Comparison of ENCODE assay signal across 18 cellular contexts in genomic region chr14:26820101-26820500, GRCh38.
DNase-seq lines count a peak whose midpoint lies in the region; ATAC-seq, FAIRE-seq and TF ChIP-seq lines count a peak whose summit lies in the region.
"Had no signal": no experiment of that assay in that cellular context is flagged by ENCODE, and none has a peak within 500 bp of the region (broad histone marks: within the 10 kb centered on the region; RNA-seq: fewer than 3 reads in every experiment).

No MANE protein-coding gene starts in this region.

- TF ChIP-seq CTCF in fibroblast of lung (conservative IDR thresholded peaks at IDR 0.05 in 1 of 2, IDR thresholded peaks at IDR 0.05 in 1 of 2; ENCODE audit: low read depth in 1 of 2, low read length in 2 of 2) (no peak), mesothelial cell of epicardium (IDR thresholded peaks at IDR 0.05; ENCODE audit: unreplicated experiment) (no peak)

- peak; percentile 77 for DNase-seq in DMS79 (lab: John Stamatoyannopoulos, UW)
- DNase-seq in NCI-H1436 treated with DMSO at 0.1 percent for 48 hours (lab: John Stamatoyannopoulos, UW), result peak; percentile 69
- DNase-seq in NCI-H82 treated with DMSO at 0.1 percent for 48 hours (lab: John Stamatoyannopoulos, UW; ENCODE audit: unreplicated experiment), result peak; percentile 45
- DNase-seq in fibroblast of lung (ENCODE audit: low read depth in 2 of 2), result peak; percentile 58 to 60
- no peak for DNase-seq in mesothelial cell of epicardium (ENCODE audit: low spot score in 2 of 2, unreplicated experiment in 2 of 2)
- DNase-seq in RCC 7860 (ENCODE audit: low spot score), result no peak
- no peak for DNase-seq in activated CD4-positive, alpha-beta T cell treated with anti-CD3 and anti-CD28 coated beads, Interleukin-2, amount 50 U/mL, for 4 hours
- DNase-seq: activated CD4-positive, alpha-beta T cell treated with anti-CD3 and anti-CD28 coated beads, Interleukin-2, amount 50 U/mL, for 1 hour; activated naive CD8-positive, alpha-beta T cell treated with anti-CD3 and anti-CD28 coated beads, Interleukin-2, amount 50 U/mL, for 24 hours; activated T-cell treated with anti-CD3 and anti-CD28 coated beads, Interleukin-2, amount 50 U/mL, for 4 hours; H7; head of caudate nucleus; mucosa of descending colon; SJCRH30; small intestine; stimulated activated naive B cell treated with anti-CD40 and anti-IgM and Interleukin-4, amounts not matched to agents 10 μg/mL and 1 μg/mL and 100 μg/mL, for 72 hours had no signal

- no peak overlapping the region for H3K27ac ChIP-seq in fibroblast of lung (ENCODE audit: insufficient read depth, low read length)
- H3K27ac ChIP-seq: SJCRH30 had no signal

- no peaks in the 10 kb centered on the region for H3K27me3 ChIP-seq in fibroblast of lung (ENCODE audit: control insufficient read depth, insufficient read depth, low read length)
- H3K27me3 ChIP-seq: SJCRH30 had no signal

- no peaks in the 10 kb centered on the region for H4K20me1 ChIP-seq in fibroblast of lung (ENCODE audit: control insufficient read depth, extremely low read depth, insufficient read depth, low read length)

- H3K27ac Mint-ChIP-seq in mesothelial cell of epicardium, result no peak overlapping the region
- H3K27ac Mint-ChIP-seq: activated naive CD8-positive, alpha-beta T cell treated with anti-CD3 and anti-CD28 coated beads, Interleukin-2, amount 50 U/mL, for 24 hours; IgD-negative memory B cell; stimulated activated naive B cell treated with anti-CD40 and anti-IgM and Interleukin-4, amounts not matched to agents 10 μg/mL and 1 μg/mL and 100 μg/mL, for 72 hours had no signal

- H3K79me2 ChIP-seq in fibroblast of lung (ENCODE audit: control insufficient read depth, insufficient read depth, low read length), result no peaks in the 10 kb centered on the region

- ATAC-seq in GM21786 (IDR thresholded peaks at IDR 0.05; ENCODE audit: unreplicated experiment), result no peak
- ATAC-seq: activated naive CD8-positive, alpha-beta T cell treated with anti-CD3 and anti-CD28 coated beads, Interleukin-2, amount 50 U/mL, for 24 hours; activated T-cell treated with anti-CD3 and anti-CD28 coated beads, Interleukin-2, amount 50 U/mL, for 4 hours; mucosa of descending colon; stimulated activated naive B cell treated with anti-CD40 and anti-IgM and Interleukin-4, amounts not matched to agents 10 μg/mL and 1 μg/mL and 100 μg/mL, for 72 hours had no signal

- H3K36me3 ChIP-seq in fibroblast of lung (ENCODE audit: control insufficient read depth, insufficient read depth, low read length), result no peaks in the 10 kb centered on the region
- H3K36me3 ChIP-seq: SJCRH30 had no signal

- H3K9me3 Mint-ChIP-seq in mesothelial cell of epicardium, result no peaks in the 10 kb centered on the region
- H3K9me3 Mint-ChIP-seq: stimulated activated naive B cell treated with anti-CD40 and anti-IgM and Interleukin-4, amounts not matched to agents 10 μg/mL and 1 μg/mL and 100 μg/mL, for 72 hours had no signal

- no peak overlapping the region for H3K4me3 ChIP-seq in fibroblast of lung (replicated peaks in 1 of 4; ENCODE audit: control extremely low read depth in 1 of 4, insufficient read depth in 1 of 4, low read depth in 3 of 4, low read length in 4 of 4)
- H3K4me3 ChIP-seq: mucosa of descending colon, SJCRH30 had no signal

- no peaks in the 10 kb centered on the region for H3K36me3 Mint-ChIP-seq in mesothelial cell of epicardium
- H3K36me3 Mint-ChIP-seq: IgD-negative memory B cell; stimulated activated naive B cell treated with anti-CD40 and anti-IgM and Interleukin-4, amounts not matched to agents 10 μg/mL and 1 μg/mL and 100 μg/mL, for 72 hours had no signal

- no peaks in the 10 kb centered on the region for H3K27me3 Mint-ChIP-seq in mesothelial cell of epicardium (ENCODE audit: low read depth)
- H3K27me3 Mint-ChIP-seq: activated naive CD8-positive, alpha-beta T cell treated with anti-CD3 and anti-CD28 coated beads, Interleukin-2, amount 50 U/mL, for 24 hours; IgD-negative memory B cell; stimulated activated naive B cell treated with anti-CD40 and anti-IgM and Interleukin-4, amounts not matched to agents 10 μg/mL and 1 μg/mL and 100 μg/mL, for 72 hours had no signal

- no peak overlapping the region for H3K4me3 Mint-ChIP-seq in mesothelial cell of epicardium
- H3K4me3 Mint-ChIP-seq: activated naive CD8-positive, alpha-beta T cell treated with anti-CD3 and anti-CD28 coated beads, Interleukin-2, amount 50 U/mL, for 24 hours; activated T-cell treated with anti-CD3 and anti-CD28 coated beads, Interleukin-2, amount 50 U/mL, for 4 hours; IgD-negative memory B cell; stimulated activated naive B cell treated with anti-CD40 and anti-IgM and Interleukin-4, amounts not matched to agents 10 μg/mL and 1 μg/mL and 100 μg/mL, for 72 hours had no signal

- H3K4me1 ChIP-seq in fibroblast of lung (ENCODE audit: control insufficient read depth, extremely low read depth, insufficient read depth, low read length), result no peaks in the 10 kb centered on the region
- H3K4me1 ChIP-seq: SJCRH30 had no signal

- no peak overlapping the region for H2AFZ ChIP-seq in fibroblast of lung (ENCODE audit: low read length)

- peaks cover 6% of the 10 kb centered on the region for H3K4me1 Mint-ChIP-seq in mesothelial cell of epicardium
- H3K4me1 Mint-ChIP-seq: activated naive CD8-positive, alpha-beta T cell treated with anti-CD3 and anti-CD28 coated beads, Interleukin-2, amount 50 U/mL, for 24 hours; IgD-negative memory B cell; stimulated activated naive B cell treated with anti-CD40 and anti-IgM and Interleukin-4, amounts not matched to agents 10 μg/mL and 1 μg/mL and 100 μg/mL, for 72 hours had no signal

- no peak overlapping the region for H3K4me2 ChIP-seq in fibroblast of lung (ENCODE audit: extremely low read depth, insufficient read depth, low read length)

- FAIRE-seq in RCC 7860 (lab: Jason Lieb, UNC), result no peak

- no peak overlapping the region for H3K9ac ChIP-seq in fibroblast of lung (ENCODE audit: insufficient read depth, low read length)

- H3K9me3 ChIP-seq in fibroblast of lung (ENCODE audit: control insufficient read depth, insufficient read depth, low read depth, low read length), result no peaks in the 10 kb centered on the region
- H3K9me3 ChIP-seq: mucosa of descending colon, SJCRH30 had no signal

Comparison
In these comparisons a context has a peak if more than half of its experiments do, and no peak if none do; other contexts are left out.
1. DNase-seq: peak in DMS79 (single experiment), NCI-H1436 treated with DMSO at 0.1 percent for 48 hours (single experiment), NCI-H82 treated with DMSO at 0.1 percent for 48 hours (single experiment) and fibroblast of lung (2 of 2); none in mesothelial cell of epicardium (0 of 2), RCC 7860 (single experiment) and activated CD4-positive, alpha-beta T cell treated with anti-CD3 and anti-CD28 coated beads, Interleukin-2, amount 50 U/mL, for 4 hours (0 of 2).